Comparison of ENCODE assay signal across 8 cellular contexts in the genomic region with DNA sequence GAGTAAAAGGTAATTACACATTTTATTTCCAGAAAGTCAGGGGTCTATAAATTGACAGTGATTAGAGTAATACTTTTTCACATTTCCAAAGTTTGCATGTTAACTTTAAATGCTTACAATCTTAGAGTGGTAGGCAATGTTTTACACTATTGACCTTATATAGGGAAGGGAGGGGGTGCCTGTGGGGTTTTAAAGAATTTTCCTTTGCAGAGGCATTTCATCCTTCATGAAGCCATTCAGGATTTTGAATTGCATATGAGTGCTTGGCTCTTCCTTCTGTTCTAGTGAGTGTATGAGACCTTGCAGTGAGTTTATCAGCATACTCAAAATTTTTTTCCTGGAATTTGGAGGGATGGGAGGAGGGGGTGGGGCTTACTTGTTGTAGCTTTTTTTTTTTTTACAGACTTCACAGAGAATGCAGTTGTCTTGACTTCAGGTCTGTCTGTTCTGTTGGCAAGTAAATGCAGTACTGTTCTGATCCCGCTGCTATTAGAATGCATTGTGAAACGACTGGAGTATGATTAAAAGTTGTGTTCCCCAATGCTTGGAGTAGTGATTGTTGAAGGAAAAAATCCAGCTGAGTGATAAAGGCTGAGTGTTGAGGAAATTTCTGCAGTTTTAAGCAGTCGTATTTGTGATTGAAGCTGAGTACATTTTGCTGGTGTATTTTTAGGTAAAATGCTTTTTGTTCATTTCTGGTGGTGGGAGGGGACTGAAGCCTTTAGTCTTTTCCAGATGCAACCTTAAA. TPM values are rescaled to one million over a fixed set of nuclear protein-coding genes. Genes with fewer than 3 reads are reported as not detected.
A peak's percentile ranks its signal among the peaks of the same experiment; 100 is the strongest.
DNase-seq lines count a peak whose midpoint lies in the region; ATAC-seq, FAIRE-seq and TF ChIP-seq lines count a peak whose summit lies in the region.

No MANE protein-coding gene starts in this region.

- H3K9ac ChIP-seq in iPS-15b (ENCODE audit: low read depth, low read length): peak overlapping the region; percentile 98

- CTCF ChIA-PET in activated naive CD4-positive, alpha-beta T cell treated with anti-CD3 and anti-CD28 coated beads, Interleukin-2, amount 10 ng/mL, durations not matched to agents 7 days and 5 days (lab: Charles Lee): interaction anchor here (0.6 to 10.5 kb wide), 5 partner anchors 27 to 86 kb away, joined by 3 to 145 read pairs (median 4); no protein-coding TSS in a partner anchor

- ATAC-seq in GM19035 (IDR thresholded peaks at IDR 0.05; ENCODE audit: unreplicated experiment): no peak

- H3K36me3 ChIP-seq in iPS-15b (ENCODE audit: control insufficient read depth, insufficient read depth, low read length): peaks cover 55% of the 10 kb centered on the region

- TF ChIP-seq CTCF in WI38 (IDR thresholded peaks at IDR 0.05; ENCODE audit: low read depth, low read length): no peak

- peak overlapping the region; percentile 83 for H3K27ac Mint-ChIP-seq in activated naive CD4-positive, alpha-beta T cell treated with anti-CD3 and anti-CD28 coated beads, Interleukin-2, amount 10 ng/mL, durations not matched to agents 7 days and 5 days

- peak overlapping the region; percentile 100 for H3K27ac ChIP-seq in substantia nigra (ENCODE audit: low read depth, low read length, poor library complexity, severe bottlenecking)

- H3K9me3 ChIP-seq in iPS-15b (ENCODE audit: control insufficient read depth, insufficient read depth, low read length): no peaks in the 10 kb centered on the region

- H3K27me3 Mint-ChIP-seq in activated naive CD4-positive, alpha-beta T cell treated with anti-CD3 and anti-CD28 coated beads, Interleukin-2, amount 10 ng/mL, durations not matched to agents 7 days and 5 days: no peaks in the 10 kb centered on the region

- H3K4me3 ChIP-seq in WI38 (ENCODE audit: low read depth, low read length): peak overlapping the region; percentile 98
- H3K4me3 ChIP-seq in iPS-15b (ENCODE audit: low read depth, low read length): peak overlapping the region; percentile 91

- peaks cover 38% of the 10 kb centered on the region for H3K36me3 Mint-ChIP-seq in activated naive CD4-positive, alpha-beta T cell treated with anti-CD3 and anti-CD28 coated beads, Interleukin-2, amount 10 ng/mL, durations not matched to agents 7 days and 5 days

- no peak for DNase-seq in activated naive CD4-positive, alpha-beta T cell treated with anti-CD3 and anti-CD28 coated beads, Interleukin-2, amount 10 ng/mL, durations not matched to agents 7 days and 5 days
- DNase-seq in activated naive CD4-positive, alpha-beta T cell (lab: John Stamatoyannopoulos, UW): no peak
- DNase-seq in substantia nigra (lab: John Stamatoyannopoulos, UW) (no peak), activated gamma-delta T cell (lab: John Stamatoyannopoulos, UW) (no peak), frontal cortex (ENCODE audit: low spot score in 2 of 2) (no peak)

- no peak overlapping the region for H3K4me3 Mint-ChIP-seq in activated naive CD4-positive, alpha-beta T cell treated with anti-CD3 and anti-CD28 coated beads, Interleukin-2, amount 10 ng/mL, durations not matched to agents 7 days and 5 days

- H3K4me1 ChIP-seq in iPS-15b (ENCODE audit: control insufficient read depth, insufficient read depth, low read length): peaks cover 7% of the 10 kb centered on the region

- H3K9me3 Mint-ChIP-seq in activated naive CD4-positive, alpha-beta T cell treated with anti-CD3 and anti-CD28 coated beads, Interleukin-2, amount 10 ng/mL, durations not matched to agents 7 days and 5 days: no peaks in the 10 kb centered on the region

- H3K27me3 ChIP-seq in iPS-15b (ENCODE audit: control insufficient read depth, insufficient read depth, low read length): no peaks in the 10 kb centered on the region

- no peak for FAIRE-seq in frontal cortex (lab: Jason Lieb, UNC)

- peaks cover 42% of the 10 kb centered on the region for H3K4me1 Mint-ChIP-seq in activated naive CD4-positive, alpha-beta T cell treated with anti-CD3 and anti-CD28 coated beads, Interleukin-2, amount 10 ng/mL, durations not matched to agents 7 days and 5 days

RNA-seq across cellular contexts. Expression of a gene that starts 5.3 kb away (rescaled TPM):
- total RNA-seq in frontal cortex: 6,549 TPM

RNA-seq across cellular contexts. Expression of a gene that starts 20.8 kb away (rescaled TPM):
- 39.1 TPM for total RNA-seq in frontal cortex

RNA-seq across cellular contexts. Expression of a gene that starts 54.1 kb away (rescaled TPM):
- total RNA-seq in frontal cortex: 17.5 TPM
